10 cellular contexts compared by ENCODE assay signal in genomic region chr5:51960617-51961115, GRCh38.
A peak's percentile ranks its signal among the peaks of the same experiment; 100 is the strongest.
DNase-seq lines count a peak whose midpoint lies in the region; ATAC-seq and TF ChIP-seq lines count a peak whose summit lies in the region.
"Had no signal": no experiment of that assay in that cellular context is flagged by ENCODE, and none has a peak within 500 bp of the region (broad histone marks: within the 10 kb centered on the region; RNA-seq: fewer than 3 reads in every experiment).

No MANE protein-coding gene starts in this region.

- H3K9me3 Mint-ChIP-seq in endothelial cell (ENCODE audit: unreplicated experiment): no peaks in the 10 kb centered on the region

- no peaks in the 10 kb centered on the region for H3K36me3 Mint-ChIP-seq in endothelial cell (ENCODE audit: low read depth, unreplicated experiment)
- H3K36me3 Mint-ChIP-seq: CD4-positive, CD25-positive, alpha-beta regulatory T cell had no signal

- no peak overlapping the region for H3K4me3 Mint-ChIP-seq in endothelial cell (ENCODE audit: unreplicated experiment)
- H3K4me3 Mint-ChIP-seq: CD4-positive, CD25-positive, alpha-beta regulatory T cell had no signal

- ATAC-seq in GM19455 (IDR thresholded peaks at IDR 0.05; ENCODE audit: unreplicated experiment): no peak
- ATAC-seq in stimulated activated naive CD8-positive, alpha-beta T cell treated with anti-CD3 and anti-CD28 coated beads, Interleukin-15, Interleukin-2, amounts not matched to agents 100 U/mL and 50 U/mL, for 24 hours: no peak

- H3K4me3 ChIP-seq in epithelial cell of esophagus (ENCODE audit: low read length): no peak overlapping the region

- H3K27ac Mint-ChIP-seq in endothelial cell (ENCODE audit: unreplicated experiment): no peak overlapping the region
- H3K27ac Mint-ChIP-seq: CD4-positive, CD25-positive, alpha-beta regulatory T cell had no signal

- DNase-seq in SKM-1 treated with dmso at 0.1 percent for 144 hours (lab: John Stamatoyannopoulos, UW; ENCODE audit: unreplicated experiment) (peak; percentile 2), SKM-1 (lab: John Stamatoyannopoulos, UW; ENCODE audit: unreplicated experiment) (no peak), NCI-H748 treated with DMSO at 0.1 percent for 48 hours (lab: John Stamatoyannopoulos, UW) (peak; percentile 62), epithelial cell of esophagus (ENCODE audit: low read depth) (peak; percentile 49), C1 segment of cervical spinal cord (lab: John Stamatoyannopoulos, UW) (no peak), endothelial cell (ENCODE audit: low spot score) (no peak)
- no peak for DNase-seq in stimulated activated naive CD8-positive, alpha-beta T cell treated with anti-CD3 and anti-CD28 coated beads, Interleukin-15, Interleukin-2, amounts not matched to agents 100 U/mL and 50 U/mL, for 24 hours
- DNase-seq: CD4-positive, CD25-positive, alpha-beta regulatory T cell; GOT3 had no signal

- no peaks in the 10 kb centered on the region for H3K27me3 Mint-ChIP-seq in endothelial cell (ENCODE audit: unreplicated experiment)
- H3K27me3 Mint-ChIP-seq: CD4-positive, CD25-positive, alpha-beta regulatory T cell had no signal

- H3K4me1 Mint-ChIP-seq in endothelial cell (ENCODE audit: unreplicated experiment): no peaks in the 10 kb centered on the region
- H3K4me1 Mint-ChIP-seq: CD4-positive, CD25-positive, alpha-beta regulatory T cell had no signal

- TF ChIP-seq CTCF in epithelial cell of esophagus (IDR thresholded peaks at IDR 0.05; ENCODE audit: insufficient read depth, low read depth, low read length, missing control alignments) (peak; percentile 64), endothelial cell (IDR thresholded peaks at IDR 0.05; ENCODE audit: unreplicated experiment) (no peak)

Comparison
In these comparisons a context has a peak if more than half of its experiments do, and no peak if none do; other contexts are left out.
1. DNase-seq: peak in SKM-1 treated with dmso at 0.1 percent for 144 hours (single experiment), NCI-H748 treated with DMSO at 0.1 percent for 48 hours (single experiment) and epithelial cell of esophagus (single experiment); none in SKM-1 (single experiment), C1 segment of cervical spinal cord (0 of 14), stimulated activated naive CD8-positive, alpha-beta T cell treated with anti-CD3 and anti-CD28 coated beads, Interleukin-15, Interleukin-2, amounts not matched to agents 100 U/mL and 50 U/mL, for 24 hours (single experiment) and endothelial cell (single experiment).